ENCODE assay signal across 10 cellular contexts in the genomic region with DNA sequence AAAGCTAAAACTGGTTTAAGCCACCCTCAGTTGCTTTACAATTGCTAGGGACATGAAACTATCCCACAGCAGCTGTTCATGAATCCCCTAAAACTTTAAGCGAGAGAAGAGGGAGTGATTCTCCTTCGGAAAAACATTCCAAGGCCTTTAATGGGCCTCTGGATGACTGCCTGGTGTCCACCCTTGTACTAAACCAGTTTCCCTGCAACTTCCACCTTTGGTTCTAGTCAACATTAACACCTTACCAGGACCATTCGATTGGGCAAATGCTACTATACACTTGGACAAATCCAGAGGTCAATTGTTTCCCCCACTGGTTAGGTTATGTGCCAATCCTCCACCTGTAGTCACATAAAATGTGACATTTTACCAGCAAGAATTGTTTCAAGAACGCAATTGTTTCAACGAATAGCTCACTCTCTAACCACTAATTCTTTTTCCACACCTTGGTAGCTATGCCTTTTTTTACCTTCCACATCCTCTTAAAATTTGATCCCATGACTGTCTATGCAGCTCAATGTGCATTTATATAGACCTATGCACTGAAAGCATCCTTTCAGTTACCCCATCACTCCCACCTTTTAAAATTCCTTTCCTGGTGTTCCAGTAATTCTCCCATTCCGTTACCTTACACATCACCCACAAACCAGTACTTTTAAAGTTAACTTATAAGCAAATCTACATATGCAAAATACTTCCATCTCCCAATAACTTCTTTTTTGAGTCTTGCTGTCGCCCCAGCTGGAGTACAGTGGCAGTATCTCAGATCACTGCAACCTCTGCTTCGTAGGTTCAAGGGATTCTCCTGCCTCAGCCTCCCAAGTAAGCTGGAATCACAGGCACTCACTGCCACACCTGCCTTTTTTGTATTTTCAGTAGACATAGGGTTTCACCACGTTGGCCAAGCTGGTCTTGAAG. TPM values are rescaled to one million over a fixed set of nuclear protein-coding genes. Genes with fewer than 3 reads are reported as not detected.
DNase-seq lines count a peak whose midpoint lies in the region; ATAC-seq and TF ChIP-seq lines count a peak whose summit lies in the region.
"Had no signal": no experiment of that assay in that cellular context is flagged by ENCODE, and none has a peak within 500 bp of the region (broad histone marks: within the 10 kb centered on the region; RNA-seq: fewer than 3 reads in every experiment).

No MANE protein-coding gene starts in this region.

- CTCF ChIA-PET in MCF 10A (lab: Yijun Ruan, JAX) = interaction anchor here (0.6 to 8.6 kb wide), 3 partner anchors 13 to 83 kb away, joined by 3 to 200 read pairs (median 5); no protein-coding TSS in a partner anchor

- no peaks in the 10 kb centered on the region for H3K27me3 Mint-ChIP-seq in MCF 10A (ENCODE audit: insufficient read depth, unreplicated experiment)

- BruUV-seq in MCF 10A (replicated peaks; lab: Mats Ljungman, UMichigan) = no TSS peak

- H3K4me3 Mint-ChIP-seq in MCF 10A (ENCODE audit: unreplicated experiment) = peak overlapping the region; percentile 77

- peak overlapping the region; percentile 47 for H3K27ac ChIP-seq in left ventricle myocardium inferior (replicated peaks)
- peak overlapping the region; percentile 53 for H3K27ac ChIP-seq in mesodermal cell (ENCODE audit: low read depth, low read length, severe bottlenecking)

- no peak for ATAC-seq in left ventricle myocardium superior
- no peak for ATAC-seq in HG03571 (IDR thresholded peaks at IDR 0.05; ENCODE audit: unreplicated experiment)

- H3K4me3 ChIP-seq in left ventricle myocardium inferior (peak overlapping the region; percentile 60), mesodermal cell (ENCODE audit: extremely low read depth, insufficient read depth, low read length, poor library complexity, severe bottlenecking) (peak overlapping the region; percentile 22)

- peaks cover 70% of the 10 kb centered on the region for H3K36me3 Mint-ChIP-seq in MCF 10A (ENCODE audit: insufficient read depth, unreplicated experiment)

- no peaks in the 10 kb centered on the region for H3K9me3 ChIP-seq in left ventricle myocardium inferior (replicated peaks)
- no peaks in the 10 kb centered on the region for H3K9me3 ChIP-seq in mesodermal cell (ENCODE audit: control insufficient read depth, low read length)

- DNase-seq in left ventricle myocardium inferior = no peak
- no peak for DNase-seq in left ventricle myocardium superior
- no peak for DNase-seq in MCF 10A (ENCODE audit: unreplicated experiment)
- no peak for DNase-seq in ecto neural progenitor cell (ENCODE audit: low spot score)
- DNase-seq in NCI-H1105 treated with DMSO at 0.1 percent for 48 hours (lab: John Stamatoyannopoulos, UW) = no peak
- no peak for DNase-seq in stimulated activated CD4-positive, alpha-beta T cell treated with anti-CD3 and anti-CD28 coated beads, Interleukin-1b, Interleukin-23, amount 100 ng/mL, for 48 hours
- DNase-seq: hypothalamus, NCI-H2107 had no signal

- H3K4me1 ChIP-seq in left ventricle myocardium inferior (peaks cover 66% of the 10 kb centered on the region), mesodermal cell (ENCODE audit: control insufficient read depth, insufficient read depth, low read length, poor library complexity, severe bottlenecking) (peaks cover 9% of the 10 kb centered on the region)

- 94 to 97% methylated on average over 9 of the region's 9 CpGs for WGBS in mesodermal cell (ENCODE audit: insufficient coverage in 2 of 2), 2 experiments

- H3K9me3 Mint-ChIP-seq in MCF 10A (ENCODE audit: unreplicated experiment) = no peaks in the 10 kb centered on the region

- H3K36me3 ChIP-seq in left ventricle myocardium inferior (peaks cover 34% of the 10 kb centered on the region), mesodermal cell (ENCODE audit: control insufficient read depth, insufficient read depth, low read length) (peaks cover 32% of the 10 kb centered on the region)

- intact Hi-C loops in left ventricle myocardium inferior (cut with micrococcal nuclease) = no loop called here
- intact Hi-C loops in left ventricle myocardium superior (cut with micrococcal nuclease) = no loop called here
- intact Hi-C loops in MCF 10A (cut with micrococcal nuclease) = no loop called here

- POLR2A ChIA-PET in MCF 10A (lab: Yijun Ruan, JAX) = interaction anchor here (0.6 to 21.4 kb wide), 7 partner anchors 10 to 1257 kb away, joined by 3 to 2121 read pairs (median 4); a partner anchor contains a TSS

- peaks cover 32% of the 10 kb centered on the region for H3K4me1 Mint-ChIP-seq in MCF 10A (ENCODE audit: insufficient read depth, unreplicated experiment)

- TF ChIP-seq CTCF in left ventricle myocardium inferior (IDR thresholded peaks at IDR 0.05; ENCODE audit: borderline replicate concordance) (no peak), MCF 10A (IDR thresholded peaks at IDR 0.05; ENCODE audit: unreplicated experiment) (no peak)

- no peaks in the 10 kb centered on the region for H3K27me3 ChIP-seq in left ventricle myocardium inferior (ENCODE audit: low read depth)

- H3K27ac Mint-ChIP-seq in MCF 10A (ENCODE audit: low read depth, unreplicated experiment) = peak overlapping the region; percentile 68

RNA-seq across cellular contexts. Expression of a gene that starts 3.6 kb away (rescaled TPM):
- total RNA-seq in left ventricle myocardium inferior (1,154 TPM), left ventricle myocardium superior (1,197 TPM), MCF 10A (2022) (1,485 and 1,602 TPM in 2 replicates)
- polyA plus RNA-seq in mesodermal cell (2013, experiment 1 of 2) = 1,245 TPM
- 1,003 TPM for polyA plus RNA-seq in mesodermal cell (2013, experiment 2 of 2)

RNA-seq across cellular contexts. Expression of a gene that starts 47.2 kb away (rescaled TPM):
- total RNA-seq in left ventricle myocardium inferior (11.1 TPM), left ventricle myocardium superior (12.0 TPM), MCF 10A (2022) (48.2 and 71.0 TPM in 2 replicates)
- polyA plus RNA-seq in mesodermal cell (2013, experiment 1 of 2) = 27.8 TPM
- polyA plus RNA-seq in mesodermal cell (2013, experiment 2 of 2) = 20.4 TPM
